2 cellular contexts compared by ENCODE assay signal in the genomic region with DNA sequence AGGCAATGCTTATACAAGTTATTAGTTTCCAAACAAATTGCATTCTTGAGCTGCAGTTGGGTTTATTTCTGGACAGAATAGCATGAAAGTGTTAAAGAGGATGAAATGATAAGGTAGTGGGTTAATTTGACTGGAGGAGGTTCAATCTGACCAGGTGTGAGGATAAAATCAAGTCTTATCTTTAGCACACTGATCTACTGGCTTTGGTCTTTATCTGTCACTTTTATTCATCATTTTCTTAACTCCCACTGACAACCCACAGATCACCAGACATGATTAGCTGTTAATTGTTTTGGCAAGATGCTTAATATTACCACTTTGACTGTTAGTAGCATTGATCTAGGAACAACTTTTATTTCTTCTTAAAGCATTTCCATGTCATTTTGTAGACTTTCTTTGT.
A peak's percentile ranks its signal among the peaks of the same experiment; 100 is the strongest.
TF ChIP-seq lines count a peak whose summit lies in the region.

No MANE protein-coding gene starts in this region.

TF ChIP-seq in SK-N-SH, 30 proteins besides CTCF, POLR2A, EP300 and RAD21 (continued from another document):
- no peak for TF ChIP-seq TCF12 (IDR thresholded peaks at IDR 0.05)
- TF ChIP-seq GATA2 (CRISPR knock-in tag; IDR thresholded peaks at IDR 0.05): peak; percentile 76
- peak; percentile 47 for TF ChIP-seq CHD2 (IDR thresholded peaks at IDR 0.05; ENCODE audit: low read length, partially characterized antibody)

TF ChIP-seq in HepG2, 621 proteins besides CTCF, POLR2A, EP300 and RAD21 (continued from another document):
- TF ChIP-seq PAF1 (CRISPR knock-in tag; IDR thresholded peaks at IDR 0.05) (no peak), ZSCAN29 (CRISPR knock-in tag; conservative IDR thresholded peaks at IDR 0.05) (no peak)
